1 cellular context compared by ENCODE assay signal in the genomic region with DNA sequence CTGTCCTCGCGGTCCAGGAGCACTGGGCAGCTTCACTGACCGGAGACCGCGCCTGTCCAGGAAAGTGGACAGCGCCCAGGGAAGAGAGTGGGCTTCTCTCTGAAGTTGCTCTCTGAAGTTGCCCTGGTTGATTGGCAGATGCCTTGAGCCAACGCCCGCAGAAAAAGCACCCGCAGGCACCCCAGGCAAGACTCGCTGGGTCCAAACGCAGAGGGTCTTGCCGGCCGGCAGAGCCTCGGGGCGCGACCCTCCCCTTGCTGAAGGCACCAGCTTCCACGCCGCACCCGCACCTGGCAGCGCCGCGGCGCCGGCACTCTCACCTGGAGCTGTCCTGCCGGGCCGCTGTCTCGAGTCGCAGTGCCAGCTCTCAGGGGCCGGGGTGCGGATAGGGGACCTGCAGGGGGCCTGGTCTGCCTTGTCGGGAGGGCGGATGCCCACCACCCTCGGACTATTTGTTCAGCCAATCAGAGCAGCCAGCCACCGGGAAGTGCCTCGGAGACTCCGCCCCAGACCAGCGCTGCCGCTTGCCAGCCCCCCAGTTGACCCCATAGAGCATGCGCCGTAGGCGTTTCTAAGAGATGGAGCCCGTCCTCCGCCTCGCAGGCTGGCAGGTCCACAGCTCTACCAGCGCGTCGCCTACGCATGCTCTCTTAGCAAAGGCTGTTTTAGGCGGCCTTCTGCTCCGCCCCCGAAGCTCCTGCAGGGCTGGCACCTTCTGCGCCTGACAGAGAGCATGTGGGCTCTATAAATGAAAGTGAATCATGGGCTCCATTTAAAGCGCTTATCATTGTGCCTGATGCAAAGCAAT.
TF ChIP-seq lines count a peak whose summit lies in the region.

A gene (minus strand): TSS at position 359 of the 808 bp plus-strand sequence. CDS start 4,127 bp downstream, outside the sequence.

TF ChIP-seq in HepG2, 621 proteins besides CTCF, POLR2A, EP300 and RAD21 (continued from another document and continues in another):
- TF ChIP-seq, protein P1, sequence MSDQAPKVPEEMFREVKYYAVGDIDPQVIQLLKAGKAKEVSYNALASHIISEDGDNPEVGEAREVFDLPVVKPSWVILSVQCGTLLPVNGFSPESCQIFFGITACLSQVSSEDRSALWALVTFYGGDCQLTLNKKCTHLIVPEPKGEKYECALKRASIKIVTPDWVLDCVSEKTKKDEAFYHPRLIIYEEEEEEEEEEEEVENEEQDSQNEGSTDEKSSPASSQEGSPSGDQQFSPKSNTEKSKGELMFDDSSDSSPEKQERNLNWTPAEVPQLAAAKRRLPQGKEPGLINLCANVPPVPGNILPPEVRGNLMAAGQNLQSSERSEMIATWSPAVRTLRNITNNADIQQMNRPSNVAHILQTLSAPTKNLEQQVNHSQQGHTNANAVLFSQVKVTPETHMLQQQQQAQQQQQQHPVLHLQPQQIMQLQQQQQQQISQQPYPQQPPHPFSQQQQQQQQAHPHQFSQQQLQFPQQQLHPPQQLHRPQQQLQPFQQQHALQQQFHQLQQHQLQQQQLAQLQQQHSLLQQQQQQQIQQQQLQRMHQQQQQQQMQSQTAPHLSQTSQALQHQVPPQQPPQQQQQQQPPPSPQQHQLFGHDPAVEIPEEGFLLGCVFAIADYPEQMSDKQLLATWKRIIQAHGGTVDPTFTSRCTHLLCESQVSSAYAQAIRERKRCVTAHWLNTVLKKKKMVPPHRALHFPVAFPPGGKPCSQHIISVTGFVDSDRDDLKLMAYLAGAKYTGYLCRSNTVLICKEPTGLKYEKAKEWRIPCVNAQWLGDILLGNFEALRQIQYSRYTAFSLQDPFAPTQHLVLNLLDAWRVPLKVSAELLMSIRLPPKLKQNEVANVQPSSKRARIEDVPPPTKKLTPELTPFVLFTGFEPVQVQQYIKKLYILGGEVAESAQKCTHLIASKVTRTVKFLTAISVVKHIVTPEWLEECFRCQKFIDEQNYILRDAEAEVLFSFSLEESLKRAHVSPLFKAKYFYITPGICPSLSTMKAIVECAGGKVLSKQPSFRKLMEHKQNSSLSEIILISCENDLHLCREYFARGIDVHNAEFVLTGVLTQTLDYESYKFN (CRISPR knock-in tag; conservative IDR thresholded peaks at IDR 0.05): no peak; the same call in 1 of the 2 replicates
- TF ChIP-seq ZNF446 (CRISPR knock-in tag; IDR thresholded peaks at IDR 0.05) (no peak), ZNF382 (CRISPR knock-in tag; IDR thresholded peaks at IDR 0.05; ENCODE audit: borderline replicate concordance) (no peak), SPEN (CRISPR knock-in tag; IDR thresholded peaks at IDR 0.05; ENCODE audit: low read depth) (peak; percentile 55; the same call in 1 of the 2 replicates), NRL (CRISPR knock-in tag; IDR thresholded peaks at IDR 0.05; ENCODE audit: borderline replicate concordance) (no peak; the same call in 1 of the 2 replicates), ZNF747 (CRISPR knock-in tag; IDR thresholded peaks at IDR 0.05; ENCODE audit: borderline replicate concordance) (no peak), ZSCAN31 (CRISPR knock-in tag; IDR thresholded peaks at IDR 0.05; ENCODE audit: low read depth) (0 out of 2 replicates have a peak, but pooled peaks have one; percentile 40), ELF3 (CRISPR knock-in tag; IDR thresholded peaks at IDR 0.05) (peak; percentile 19; the same call in 1 of the 2 replicates), GABPB1 (CRISPR knock-in tag; IDR thresholded peaks at IDR 0.05) (peak; percentile 82), PLRG1 (conservative IDR thresholded peaks at IDR 0.05) (no peak), ZNF329 (CRISPR knock-in tag; IDR thresholded peaks at IDR 0.05; ENCODE audit: low read depth) (no peak), KDM2A (CRISPR knock-in tag; IDR thresholded peaks at IDR 0.05; ENCODE audit: borderline replicate concordance, low read depth) (peak; percentile 62; the same call in 1 of the 2 replicates), ZBTB3 (CRISPR knock-in tag; IDR thresholded peaks at IDR 0.05; ENCODE audit: borderline replicate concordance, low read depth) (no peak), GATA4 (IDR thresholded peaks at IDR 0.05; ENCODE audit: borderline replicate concordance, low read depth) (no peak), ZNF33A (CRISPR knock-in tag; IDR thresholded peaks at IDR 0.05; ENCODE audit: borderline replicate concordance) (no peak), ZNF780A (CRISPR knock-in tag; IDR thresholded peaks at IDR 0.05) (peak; percentile 96; the same call in 1 of the 2 replicates), KDM6A (CRISPR knock-in tag; IDR thresholded peaks at IDR 0.05; ENCODE audit: low read depth) (no peak), FOXO1 (CRISPR knock-in tag; IDR thresholded peaks at IDR 0.05) (0 out of 2 replicates have a peak, but pooled peaks have one; percentile 26), ISX (CRISPR knock-in tag; conservative IDR thresholded peaks at IDR 0.05) (no peak), ZNF589 (CRISPR knock-in tag; conservative IDR thresholded peaks at IDR 0.05) (no peak), SMYD3 (CRISPR knock-in tag; IDR thresholded peaks at IDR 0.05) (no peak), GTF3A (CRISPR knock-in tag; conservative IDR thresholded peaks at IDR 0.05) (no peak), ZBTB8A (CRISPR knock-in tag; IDR thresholded peaks at IDR 0.05; ENCODE audit: borderline replicate concordance, low read depth) (no peak)
- TF ChIP-seq, protein P2, sequence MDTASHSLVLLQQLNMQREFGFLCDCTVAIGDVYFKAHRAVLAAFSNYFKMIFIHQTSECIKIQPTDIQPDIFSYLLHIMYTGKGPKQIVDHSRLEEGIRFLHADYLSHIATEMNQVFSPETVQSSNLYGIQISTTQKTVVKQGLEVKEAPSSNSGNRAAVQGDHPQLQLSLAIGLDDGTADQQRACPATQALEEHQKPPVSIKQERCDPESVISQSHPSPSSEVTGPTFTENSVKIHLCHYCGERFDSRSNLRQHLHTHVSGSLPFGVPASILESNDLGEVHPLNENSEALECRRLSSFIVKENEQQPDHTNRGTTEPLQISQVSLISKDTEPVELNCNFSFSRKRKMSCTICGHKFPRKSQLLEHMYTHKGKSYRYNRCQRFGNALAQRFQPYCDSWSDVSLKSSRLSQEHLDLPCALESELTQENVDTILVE (CRISPR knock-in tag; IDR thresholded peaks at IDR 0.05): no peak
- TF ChIP-seq, protein P3, sequence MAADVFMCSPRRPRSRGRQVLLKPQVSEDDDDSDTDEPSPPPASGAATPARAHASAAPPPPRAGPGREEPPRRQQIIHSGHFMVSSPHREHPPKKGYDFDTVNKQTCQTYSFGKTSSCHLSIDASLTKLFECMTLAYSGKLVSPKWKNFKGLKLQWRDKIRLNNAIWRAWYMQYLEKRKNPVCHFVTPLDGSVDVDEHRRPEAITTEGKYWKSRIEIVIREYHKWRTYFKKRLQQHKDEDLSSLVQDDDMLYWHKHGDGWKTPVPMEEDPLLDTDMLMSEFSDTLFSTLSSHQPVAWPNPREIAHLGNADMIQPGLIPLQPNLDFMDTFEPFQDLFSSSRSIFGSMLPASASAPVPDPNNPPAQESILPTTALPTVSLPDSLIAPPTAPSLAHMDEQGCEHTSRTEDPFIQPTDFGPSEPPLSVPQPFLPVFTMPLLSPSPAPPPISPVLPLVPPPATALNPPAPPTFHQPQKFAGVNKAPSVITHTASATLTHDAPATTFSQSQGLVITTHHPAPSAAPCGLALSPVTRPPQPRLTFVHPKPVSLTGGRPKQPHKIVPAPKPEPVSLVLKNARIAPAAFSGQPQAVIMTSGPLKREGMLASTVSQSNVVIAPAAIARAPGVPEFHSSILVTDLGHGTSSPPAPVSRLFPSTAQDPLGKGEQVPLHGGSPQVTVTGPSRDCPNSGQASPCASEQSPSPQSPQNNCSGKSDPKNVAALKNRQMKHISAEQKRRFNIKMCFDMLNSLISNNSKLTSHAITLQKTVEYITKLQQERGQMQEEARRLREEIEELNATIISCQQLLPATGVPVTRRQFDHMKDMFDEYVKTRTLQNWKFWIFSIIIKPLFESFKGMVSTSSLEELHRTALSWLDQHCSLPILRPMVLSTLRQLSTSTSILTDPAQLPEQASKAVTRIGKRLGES (CRISPR knock-in tag; IDR thresholded peaks at IDR 0.05; ENCODE audit: borderline replicate concordance): no peak
- TF ChIP-seq, protein P4, sequence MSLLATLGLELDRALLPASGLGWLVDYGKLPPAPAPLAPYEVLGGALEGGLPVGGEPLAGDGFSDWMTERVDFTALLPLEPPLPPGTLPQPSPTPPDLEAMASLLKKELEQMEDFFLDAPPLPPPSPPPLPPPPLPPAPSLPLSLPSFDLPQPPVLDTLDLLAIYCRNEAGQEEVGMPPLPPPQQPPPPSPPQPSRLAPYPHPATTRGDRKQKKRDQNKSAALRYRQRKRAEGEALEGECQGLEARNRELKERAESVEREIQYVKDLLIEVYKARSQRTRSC (CRISPR knock-in tag; IDR thresholded peaks at IDR 0.05; ENCODE audit: low read depth): no peak
- TF ChIP-seq, protein P5, sequence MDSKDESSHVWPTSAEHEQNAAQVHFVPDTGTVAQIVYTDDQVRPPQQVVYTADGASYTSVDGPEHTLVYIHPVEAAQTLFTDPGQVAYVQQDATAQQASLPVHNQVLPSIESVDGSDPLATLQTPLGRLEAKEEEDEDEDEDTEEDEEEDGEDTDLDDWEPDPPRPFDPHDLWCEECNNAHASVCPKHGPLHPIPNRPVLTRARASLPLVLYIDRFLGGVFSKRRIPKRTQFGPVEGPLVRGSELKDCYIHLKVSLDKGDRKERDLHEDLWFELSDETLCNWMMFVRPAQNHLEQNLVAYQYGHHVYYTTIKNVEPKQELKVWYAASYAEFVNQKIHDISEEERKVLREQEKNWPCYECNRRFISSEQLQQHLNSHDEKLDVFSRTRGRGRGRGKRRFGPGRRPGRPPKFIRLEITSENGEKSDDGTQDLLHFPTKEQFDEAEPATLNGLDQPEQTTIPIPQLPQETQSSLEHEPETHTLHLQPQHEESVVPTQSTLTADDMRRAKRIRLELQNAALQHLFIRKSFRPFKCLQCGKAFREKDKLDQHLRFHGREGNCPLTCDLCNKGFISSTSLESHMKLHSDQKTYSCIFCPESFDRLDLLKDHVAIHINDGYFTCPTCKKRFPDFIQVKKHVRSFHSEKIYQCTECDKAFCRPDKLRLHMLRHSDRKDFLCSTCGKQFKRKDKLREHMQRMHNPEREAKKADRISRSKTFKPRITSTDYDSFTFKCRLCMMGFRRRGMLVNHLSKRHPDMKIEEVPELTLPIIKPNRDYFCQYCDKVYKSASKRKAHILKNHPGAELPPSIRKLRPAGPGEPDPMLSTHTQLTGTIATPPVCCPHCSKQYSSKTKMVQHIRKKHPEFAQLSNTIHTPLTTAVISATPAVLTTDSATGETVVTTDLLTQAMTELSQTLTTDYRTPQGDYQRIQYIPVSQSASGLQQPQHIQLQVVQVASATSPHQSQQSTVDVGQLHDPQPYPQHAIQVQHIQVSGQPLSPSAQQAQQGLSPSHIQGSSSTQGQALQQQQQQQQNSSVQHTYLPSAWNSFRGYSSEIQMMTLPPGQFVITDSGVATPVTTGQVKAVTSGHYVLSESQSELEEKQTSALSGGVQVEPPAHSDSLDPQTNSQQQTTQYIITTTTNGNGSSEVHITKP (CRISPR knock-in tag; IDR thresholded peaks at IDR 0.05; ENCODE audit: low read depth): no peak
- TF ChIP-seq, protein P6, sequence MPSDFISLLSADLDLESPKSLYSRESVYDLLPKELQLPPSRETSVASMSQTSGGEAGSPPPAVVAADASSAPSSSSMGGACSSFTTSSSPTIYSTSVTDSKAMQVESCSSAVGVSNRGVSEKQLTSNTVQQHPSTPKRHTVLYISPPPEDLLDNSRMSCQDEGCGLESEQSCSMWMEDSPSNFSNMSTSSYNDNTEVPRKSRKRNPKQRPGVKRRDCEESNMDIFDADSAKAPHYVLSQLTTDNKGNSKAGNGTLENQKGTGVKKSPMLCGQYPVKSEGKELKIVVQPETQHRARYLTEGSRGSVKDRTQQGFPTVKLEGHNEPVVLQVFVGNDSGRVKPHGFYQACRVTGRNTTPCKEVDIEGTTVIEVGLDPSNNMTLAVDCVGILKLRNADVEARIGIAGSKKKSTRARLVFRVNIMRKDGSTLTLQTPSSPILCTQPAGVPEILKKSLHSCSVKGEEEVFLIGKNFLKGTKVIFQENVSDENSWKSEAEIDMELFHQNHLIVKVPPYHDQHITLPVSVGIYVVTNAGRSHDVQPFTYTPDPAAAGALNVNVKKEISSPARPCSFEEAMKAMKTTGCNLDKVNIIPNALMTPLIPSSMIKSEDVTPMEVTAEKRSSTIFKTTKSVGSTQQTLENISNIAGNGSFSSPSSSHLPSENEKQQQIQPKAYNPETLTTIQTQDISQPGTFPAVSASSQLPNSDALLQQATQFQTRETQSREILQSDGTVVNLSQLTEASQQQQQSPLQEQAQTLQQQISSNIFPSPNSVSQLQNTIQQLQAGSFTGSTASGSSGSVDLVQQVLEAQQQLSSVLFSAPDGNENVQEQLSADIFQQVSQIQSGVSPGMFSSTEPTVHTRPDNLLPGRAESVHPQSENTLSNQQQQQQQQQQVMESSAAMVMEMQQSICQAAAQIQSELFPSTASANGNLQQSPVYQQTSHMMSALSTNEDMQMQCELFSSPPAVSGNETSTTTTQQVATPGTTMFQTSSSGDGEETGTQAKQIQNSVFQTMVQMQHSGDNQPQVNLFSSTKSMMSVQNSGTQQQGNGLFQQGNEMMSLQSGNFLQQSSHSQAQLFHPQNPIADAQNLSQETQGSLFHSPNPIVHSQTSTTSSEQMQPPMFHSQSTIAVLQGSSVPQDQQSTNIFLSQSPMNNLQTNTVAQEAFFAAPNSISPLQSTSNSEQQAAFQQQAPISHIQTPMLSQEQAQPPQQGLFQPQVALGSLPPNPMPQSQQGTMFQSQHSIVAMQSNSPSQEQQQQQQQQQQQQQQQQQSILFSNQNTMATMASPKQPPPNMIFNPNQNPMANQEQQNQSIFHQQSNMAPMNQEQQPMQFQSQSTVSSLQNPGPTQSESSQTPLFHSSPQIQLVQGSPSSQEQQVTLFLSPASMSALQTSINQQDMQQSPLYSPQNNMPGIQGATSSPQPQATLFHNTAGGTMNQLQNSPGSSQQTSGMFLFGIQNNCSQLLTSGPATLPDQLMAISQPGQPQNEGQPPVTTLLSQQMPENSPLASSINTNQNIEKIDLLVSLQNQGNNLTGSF (CRISPR knock-in tag; IDR thresholded peaks at IDR 0.05): no peak
- TF ChIP-seq, protein P7, sequence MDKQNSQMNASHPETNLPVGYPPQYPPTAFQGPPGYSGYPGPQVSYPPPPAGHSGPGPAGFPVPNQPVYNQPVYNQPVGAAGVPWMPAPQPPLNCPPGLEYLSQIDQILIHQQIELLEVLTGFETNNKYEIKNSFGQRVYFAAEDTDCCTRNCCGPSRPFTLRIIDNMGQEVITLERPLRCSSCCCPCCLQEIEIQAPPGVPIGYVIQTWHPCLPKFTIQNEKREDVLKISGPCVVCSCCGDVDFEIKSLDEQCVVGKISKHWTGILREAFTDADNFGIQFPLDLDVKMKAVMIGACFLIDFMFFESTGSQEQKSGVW (CRISPR knock-in tag; IDR thresholded peaks at IDR 0.05; ENCODE audit: borderline replicate concordance): no peak
